Comparison of ENCODE assay signal across 9 cellular contexts in the genomic region with DNA sequence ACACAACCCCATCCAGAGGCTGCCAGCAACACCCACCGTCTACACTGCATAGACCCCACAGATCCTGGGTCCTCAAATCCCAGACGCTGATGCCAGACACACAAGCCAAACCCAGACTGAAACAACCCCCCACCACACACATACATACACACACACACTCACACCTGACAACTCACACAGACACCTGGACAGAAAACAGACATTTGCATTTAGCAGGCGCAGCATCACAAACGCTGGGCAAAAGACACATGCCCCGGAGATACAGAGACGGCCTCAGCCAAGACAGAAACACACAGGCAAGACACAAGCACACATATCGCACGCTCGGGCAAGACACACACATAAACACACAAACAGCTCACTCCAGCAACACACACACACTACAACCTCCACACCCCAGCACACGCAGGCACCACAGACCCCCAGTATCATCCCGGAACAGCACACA. TPM values are rescaled to one million over a fixed set of nuclear protein-coding genes. Genes with fewer than 3 reads are reported as not detected.
DNase-seq lines count a peak whose midpoint lies in the region; ATAC-seq and TF ChIP-seq lines count a peak whose summit lies in the region.
"Had no signal": no experiment of that assay in that cellular context is flagged by ENCODE, and none has a peak within 500 bp of the region (broad histone marks: within the 10 kb centered on the region; RNA-seq: fewer than 3 reads in every experiment).

No MANE protein-coding gene starts in this region.

- H3K4me3 Mint-ChIP-seq in activated T-cell treated with anti-CD3 and anti-CD28 coated beads, Interleukin-2, amount 50 U/mL, for 72 hours = no peak overlapping the region

- no peaks in the 10 kb centered on the region for H3K27me3 Mint-ChIP-seq in activated T-cell treated with anti-CD3 and anti-CD28 coated beads, Interleukin-2, amount 50 U/mL, for 72 hours (ENCODE audit: low read depth)
- H3K27me3 Mint-ChIP-seq: stimulated activated naive CD8-positive, alpha-beta T cell treated with anti-CD3 and anti-CD28 coated beads, Interleukin-15, amount 100 ng/mL, for 72 hours had no signal

- H3K9me3 Mint-ChIP-seq in activated T-cell treated with anti-CD3 and anti-CD28 coated beads, Interleukin-2, amount 50 U/mL, for 72 hours = no peaks in the 10 kb centered on the region
- H3K9me3 Mint-ChIP-seq: stimulated activated naive CD8-positive, alpha-beta T cell treated with anti-CD3 and anti-CD28 coated beads, Interleukin-15, amount 100 ng/mL, for 72 hours had no signal

- H3K4me1 Mint-ChIP-seq in activated T-cell treated with anti-CD3 and anti-CD28 coated beads, Interleukin-2, amount 50 U/mL, for 72 hours (ENCODE audit: low read depth) = peaks cover 29% of the 10 kb centered on the region

- no peaks in the 10 kb centered on the region for H3K9me3 ChIP-seq in thyroid gland

- intact Hi-C loops in thyroid gland (cut with DNase I) = no loop called here

- no peaks in the 10 kb centered on the region for H3K27me3 ChIP-seq in thyroid gland

- peak overlapping the region; percentile 3 to 98 (median 85) for H3K27ac ChIP-seq in thyroid gland

- TF ChIP-seq POLR2A in thyroid gland (IDR thresholded peaks at IDR 0.05) = no peak

- no peaks in the 10 kb centered on the region for H3K36me3 ChIP-seq in thyroid gland

- peak overlapping the region; percentile 84 for H3K4me3 ChIP-seq in iPS-11a (ENCODE audit: low read depth, low read length)
- H3K4me3 ChIP-seq in thyroid gland (replicated peaks in 1 of 3) = peak overlapping the region; percentile 13 to 99 (median 58)

- no peak overlapping the region for H3K27ac Mint-ChIP-seq in activated T-cell treated with anti-CD3 and anti-CD28 coated beads, Interleukin-2, amount 50 U/mL, for 72 hours
- H3K27ac Mint-ChIP-seq: stimulated activated naive CD8-positive, alpha-beta T cell treated with anti-CD3 and anti-CD28 coated beads, Interleukin-15, amount 100 ng/mL, for 72 hours had no signal

- 20 to 44% methylated on average over 11 of the region's 11 CpGs for WGBS in thyroid gland, 2 donors

- DNase-seq in activated T-cell treated with anti-CD3 and anti-CD28 coated beads, Interleukin-2, amount 50 U/mL, for 1 hour = peak; percentile 44
- DNase-seq in activated T-cell treated with anti-CD3 and anti-CD28 coated beads, Interleukin-2, amount 50 U/mL, for 48 hours = no peak
- DNase-seq in SW480 (ENCODE audit: low spot score) = peak; percentile 43
- DNase-seq in thyroid gland = peak in 1 of 2 donors; percentile 27
- DNase-seq in NCI-H2196 treated with DMSO at 0.1 percent for 48 hours (lab: John Stamatoyannopoulos, UW; ENCODE audit: unreplicated experiment) = no peak
- DNase-seq in activated T-cell treated with anti-CD3 and anti-CD28 coated beads, Interleukin-2, amount 50 U/mL, for 72 hours = no peak
- no peak for DNase-seq in NOMO-1 treated with dmso at 0.1 percent for 144 hours (lab: John Stamatoyannopoulos, UW; ENCODE audit: unreplicated experiment)

- H3K4me1 ChIP-seq in thyroid gland = peaks cover 27 to 52% of the 10 kb centered on the region in 2 donors

- ATAC-seq in activated T-cell treated with anti-CD3 and anti-CD28 coated beads, Interleukin-2, amount 50 U/mL, for 72 hours (replicated peaks in 1 of 2) = no peak

- peaks cover 4 to 9% of the 10 kb centered on the region in 2 donors for H3K36me3 Mint-ChIP-seq in activated T-cell treated with anti-CD3 and anti-CD28 coated beads, Interleukin-2, amount 50 U/mL, for 72 hours (ENCODE audit: insufficient read depth in 2 of 2)

- TF ChIP-seq CTCF in thyroid gland (IDR thresholded peaks at IDR 0.05) = no peak

RNA-seq across cellular contexts. Expression of a gene that starts 1.3 kb away (rescaled TPM):
- total RNA-seq in thyroid gland = 1 to 10 TPM; 2.4 to 7.7 (median 4.9) TPM
- total RNA-seq in activated T-cell treated with anti-CD3 and anti-CD28 coated beads, Interleukin-2, amount 50 U/mL, for 72 hours = 10 to 100 TPM; 41.4 to 59.2 TPM

RNA-seq across cellular contexts. Expression of a gene that starts 26.6 kb away (rescaled TPM):
- total RNA-seq in thyroid gland = 10 to 100 TPM; 16.1 to 21.9 (median 17.8) TPM
- total RNA-seq in activated T-cell treated with anti-CD3 and anti-CD28 coated beads, Interleukin-2, amount 50 U/mL, for 72 hours = 10 to 100 TPM; 51.6 to 51.7 TPM

RNA-seq across cellular contexts. Expression of a gene that starts 45.0 kb away (rescaled TPM):
- total RNA-seq in thyroid gland = 10 to 100 TPM in 1 of 4 donors, 1 to 10 TPM in 3; 4.3 to 10.6 (median 8.2) TPM
- 10 to 100 TPM; 19.7 to 21.4 TPM for total RNA-seq in activated T-cell treated with anti-CD3 and anti-CD28 coated beads, Interleukin-2, amount 50 U/mL, for 72 hours

Comparison
In these comparisons a context has a peak if more than half of its experiments do, and no peak if none do; other contexts are left out.
1. DNase-seq: peak in activated T-cell treated with anti-CD3 and anti-CD28 coated beads, Interleukin-2, amount 50 U/mL, for 1 hour (single experiment) and SW480 (single experiment); none in activated T-cell treated with anti-CD3 and anti-CD28 coated beads, Interleukin-2, amount 50 U/mL, for 48 hours (0 of 2), NCI-H2196 treated with DMSO at 0.1 percent for 48 hours (single experiment), activated T-cell treated with anti-CD3 and anti-CD28 coated beads, Interleukin-2, amount 50 U/mL, for 72 hours (0 of 2) and NOMO-1 treated with dmso at 0.1 percent for 144 hours (single experiment).
2. RNA of a gene that starts 1.3 kb away (total RNA-seq): 41.4 to 59.2 TPM in activated T-cell treated with anti-CD3 and anti-CD28 coated beads, Interleukin-2, amount 50 U/mL, for 72 hours; 2.4 to 7.7 TPM in thyroid gland; every median in the first group is over 4 times any median in the second.